Comparison of ENCODE assay signal across 1 cellular context in the genomic region with DNA sequence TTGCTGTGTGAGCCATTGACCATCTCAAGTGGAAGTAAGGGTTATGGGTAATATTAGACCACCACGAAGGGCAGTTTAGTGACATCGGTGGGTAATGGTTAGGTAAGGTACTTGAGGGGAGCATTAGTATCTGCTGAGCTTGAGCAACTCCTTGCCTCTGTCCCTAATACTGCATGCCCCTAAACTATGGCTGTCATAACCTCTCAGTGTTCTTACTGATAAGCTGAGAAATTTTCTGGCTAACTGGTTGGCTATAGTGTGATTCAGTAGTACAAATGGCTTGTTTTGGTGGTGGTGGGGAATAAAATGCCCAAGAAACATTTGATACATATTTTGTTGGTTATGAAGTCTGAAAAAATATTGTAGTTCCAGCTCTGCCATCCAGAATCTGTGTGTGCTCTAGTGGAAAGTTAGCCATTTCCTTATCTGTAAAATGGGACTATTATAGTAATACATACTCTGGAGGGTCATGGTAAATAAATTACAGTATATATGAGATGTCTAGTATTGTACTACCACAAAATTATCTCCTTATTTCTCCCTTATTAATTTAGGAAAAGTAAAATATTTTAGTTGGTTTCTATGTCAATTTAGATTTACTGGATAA.
TF ChIP-seq lines count a peak whose summit lies in the region.

No MANE protein-coding gene starts in this region.

TF ChIP-seq in IMR-90, 13 proteins besides CTCF, POLR2A, EP300 and RAD21:
- no peak for TF ChIP-seq MAZ (IDR thresholded peaks at IDR 0.05; ENCODE audit: borderline replicate concordance, low read depth, low read length)
